ENCODE assay signal across 13 cellular contexts in the genomic region with DNA sequence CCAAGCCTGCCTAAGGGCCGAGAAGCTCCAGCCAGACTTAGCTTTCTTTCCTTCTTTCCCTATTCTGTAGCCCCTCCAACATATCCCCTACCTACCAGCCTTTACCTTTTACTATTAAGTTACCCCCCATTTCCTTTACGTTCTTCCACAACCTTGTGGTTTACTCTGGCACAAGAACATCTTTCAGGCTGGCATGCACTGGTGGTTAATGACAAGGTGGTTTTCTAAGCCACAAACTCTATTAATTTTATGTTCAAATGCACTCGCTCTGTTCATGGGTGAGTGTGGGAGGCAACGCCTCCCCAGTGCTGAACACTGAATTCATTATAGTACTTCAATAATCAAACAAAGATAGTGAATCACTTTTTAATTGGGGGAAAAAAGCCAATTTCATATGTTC.
DNase-seq lines count a peak whose midpoint lies in the region; ATAC-seq and TF ChIP-seq lines count a peak whose summit lies in the region.
"Had no signal": no experiment of that assay in that cellular context is flagged by ENCODE, and none has a peak within 500 bp of the region (broad histone marks: within the 10 kb centered on the region; RNA-seq: fewer than 3 reads in every experiment).

No MANE protein-coding gene starts in this region.

- no peak for ATAC-seq in activated CD4-positive, alpha-beta T cell treated with anti-CD3 and anti-CD28 coated beads for 36 hours
- ATAC-seq: A549 had no signal

- H2AFZ ChIP-seq in OCI-LY7 (ENCODE audit: low read length) = no peak overlapping the region

- H3K4me3 ChIP-seq in OCI-LY7 (ENCODE audit: low read depth, low read length, poor library complexity, severe bottlenecking) (no peak overlapping the region), Caco-2 (ENCODE audit: low read depth, low read length) (no peak overlapping the region)
- H3K4me3 ChIP-seq: A549, left ventricle myocardium inferior, ovary had no signal

- no peaks in the 10 kb centered on the region for H3K79me2 ChIP-seq in OCI-LY7 (ENCODE audit: insufficient read depth, low read depth, low read length)

- 0 out of 2 replicates have a peak, but pooled peaks cover under 1% of the 10 kb centered on the region for H4K20me1 ChIP-seq in OCI-LY7 (ENCODE audit: insufficient read depth, low read length)

- peak overlapping the region; percentile 72 for H3K27ac Mint-ChIP-seq in activated CD4-positive, alpha-beta T cell treated with anti-CD3 and anti-CD28 coated beads for 36 hours
- H3K27ac Mint-ChIP-seq in T-helper 1 cell treated with Interleukin-12 subunit alpha and Interleukin-12 subunit beta and Interleukin-4 antibody, amounts not matched to agents 30 μg/mL and 1 μg/mL, for 36 hours = peak overlapping the region; percentile 61
- peak overlapping the region; percentile 65 for H3K27ac Mint-ChIP-seq in activated naive CD8-positive, alpha-beta T cell treated with anti-CD3 and anti-CD28 coated beads for 36 hours
- no peak overlapping the region for H3K27ac Mint-ChIP-seq in Caco-2 (ENCODE audit: unreplicated experiment)

- H3K27ac ChIP-seq in OCI-LY7 (ENCODE audit: low read depth, low read length, poor library complexity, severe bottlenecking) = no peak overlapping the region
- H3K27ac ChIP-seq: A549, left ventricle myocardium inferior, ovary had no signal

- H3K4me2 ChIP-seq in OCI-LY7 (ENCODE audit: low read length) = no peak overlapping the region
- H3K4me2 ChIP-seq: A549 had no signal

- H3K4me1 Mint-ChIP-seq in activated CD4-positive, alpha-beta T cell treated with anti-CD3 and anti-CD28 coated beads for 36 hours = peaks cover 95% of the 10 kb centered on the region
- H3K4me1 Mint-ChIP-seq in T-helper 1 cell treated with Interleukin-12 subunit alpha and Interleukin-12 subunit beta and Interleukin-4 antibody, amounts not matched to agents 30 μg/mL and 1 μg/mL, for 36 hours (ENCODE audit: low read depth) = peaks cover 71% of the 10 kb centered on the region
- peaks cover 80% of the 10 kb centered on the region for H3K4me1 Mint-ChIP-seq in activated naive CD8-positive, alpha-beta T cell treated with anti-CD3 and anti-CD28 coated beads for 36 hours
- H3K4me1 Mint-ChIP-seq in Caco-2 (ENCODE audit: low read depth, unreplicated experiment) = no peaks in the 10 kb centered on the region

- no peaks in the 10 kb centered on the region for H3K27me3 Mint-ChIP-seq in activated CD4-positive, alpha-beta T cell treated with anti-CD3 and anti-CD28 coated beads for 36 hours
- no peaks in the 10 kb centered on the region for H3K27me3 Mint-ChIP-seq in T-helper 1 cell treated with Interleukin-12 subunit alpha and Interleukin-12 subunit beta and Interleukin-4 antibody, amounts not matched to agents 30 μg/mL and 1 μg/mL, for 36 hours (ENCODE audit: low read depth)
- no peaks in the 10 kb centered on the region for H3K27me3 Mint-ChIP-seq in activated naive CD8-positive, alpha-beta T cell treated with anti-CD3 and anti-CD28 coated beads for 36 hours
- peaks cover 6% of the 10 kb centered on the region for H3K27me3 Mint-ChIP-seq in Caco-2 (ENCODE audit: insufficient read depth, unreplicated experiment)

- peak; percentile 49 for DNase-seq in activated CD4-positive, alpha-beta T cell treated with anti-CD3 and anti-CD28 coated beads for 36 hours
- no peak for DNase-seq in activated CD4-positive, alpha-beta T cell treated with anti-CD3 and anti-CD28 coated beads for 1 hour
- DNase-seq in activated naive CD8-positive, alpha-beta T cell treated with anti-CD3 and anti-CD28 coated beads for 36 hours = no peak
- DNase-seq in stimulated activated CD4-positive, alpha-beta T cell treated with anti-CD3 and anti-CD28 coated beads, TNF-alpha, amount 100 ng/mL, for 4 hours (ENCODE audit: low read depth in 3 of 3) = peak in 2 of 3 experiments; percentile 23 to 27
- DNase-seq in OCI-LY7 (ENCODE audit: low spot score) (no peak), Caco-2 (no peak), GM03348 (ENCODE audit: low spot score) (no peak)
- DNase-seq: KG1, left ventricle myocardium inferior, NCI-H345, ovary had no signal

- H3K27me3 ChIP-seq in Caco-2 (replicated peaks; ENCODE audit: control insufficient read depth, insufficient read depth, low read length) = no peaks in the 10 kb centered on the region
- H3K27me3 ChIP-seq: ovary had no signal

- H3K4me3 Mint-ChIP-seq in activated CD4-positive, alpha-beta T cell treated with anti-CD3 and anti-CD28 coated beads for 36 hours = no peak overlapping the region
- peak overlapping the region; percentile 37 for H3K4me3 Mint-ChIP-seq in T-helper 1 cell treated with Interleukin-12 subunit alpha and Interleukin-12 subunit beta and Interleukin-4 antibody, amounts not matched to agents 30 μg/mL and 1 μg/mL, for 36 hours
- peak overlapping the region; percentile 0 for H3K4me3 Mint-ChIP-seq in activated naive CD8-positive, alpha-beta T cell treated with anti-CD3 and anti-CD28 coated beads for 36 hours
- H3K4me3 Mint-ChIP-seq in Caco-2 (ENCODE audit: unreplicated experiment) = no peak overlapping the region

- H3K4me1 ChIP-seq in OCI-LY7 (ENCODE audit: insufficient read depth, low read length, poor library complexity, severe bottlenecking) (peaks cover 15% of the 10 kb centered on the region), Caco-2 (no peaks in the 10 kb centered on the region)
- H3K4me1 ChIP-seq: A549, left ventricle myocardium inferior had no signal

- H3K9me2 ChIP-seq in OCI-LY7 (ENCODE audit: insufficient read depth, low read length) = no peaks in the 10 kb centered on the region

- intact Hi-C loops in activated CD4-positive, alpha-beta T cell treated with anti-CD3 and anti-CD28 coated beads for 36 hours (cut with DNase I, micrococcal nuclease) = loop anchor here in 1 of 2 experiments (10.0 kb wide), 1 partner anchor 413 kb away; no protein-coding TSS in a partner anchor
- intact Hi-C loops in OCI-LY7 (cut with micrococcal nuclease; ENCODE audit: unreplicated experiment) (no loop called here), Caco-2 (cut with micrococcal nuclease; ENCODE audit: unreplicated experiment) (no loop called here)

- H3K36me3 Mint-ChIP-seq in activated CD4-positive, alpha-beta T cell treated with anti-CD3 and anti-CD28 coated beads for 36 hours (ENCODE audit: low read depth) = peaks cover 6% of the 10 kb centered on the region
- peaks cover 24% of the 10 kb centered on the region for H3K36me3 Mint-ChIP-seq in T-helper 1 cell treated with Interleukin-12 subunit alpha and Interleukin-12 subunit beta and Interleukin-4 antibody, amounts not matched to agents 30 μg/mL and 1 μg/mL, for 36 hours (ENCODE audit: low read depth)
- H3K36me3 Mint-ChIP-seq in activated naive CD8-positive, alpha-beta T cell treated with anti-CD3 and anti-CD28 coated beads for 36 hours = peaks cover 15% of the 10 kb centered on the region
- no peaks in the 10 kb centered on the region for H3K36me3 Mint-ChIP-seq in Caco-2 (ENCODE audit: insufficient read depth, unreplicated experiment)

- no peaks in the 10 kb centered on the region for H3K36me3 ChIP-seq in OCI-LY7 (ENCODE audit: insufficient read depth, low read length)
- H3K36me3 ChIP-seq in Caco-2 (ENCODE audit: control insufficient read depth, insufficient read depth, low read length) = no peaks in the 10 kb centered on the region
- H3K36me3 ChIP-seq: left ventricle myocardium inferior, ovary had no signal

- POLR2A ChIA-PET in activated CD4-positive, alpha-beta T cell treated with anti-CD3 and anti-CD28 coated beads for 36 hours (lab: Charles Lee) = interaction anchor here (0.5 to 0.6 kb wide), 2 partner anchors 62 to 74 kb away, joined by 3 to 4 read pairs; no protein-coding TSS in a partner anchor
- POLR2A ChIA-PET in OCI-LY7 (lab: Charles Lee) = interaction anchor here (0.9 kb wide), 1 partner anchor 21 kb away, joined by 3 read pairs; no protein-coding TSS in a partner anchor
- POLR2A ChIA-PET in Caco-2 (lab: Charles Lee) = no interaction called here

- no peaks in the 10 kb centered on the region for H3K9me3 ChIP-seq in OCI-LY7 (ENCODE audit: low read length)
- no peaks in the 10 kb centered on the region for H3K9me3 ChIP-seq in Caco-2
- H3K9me3 ChIP-seq: A549, left ventricle myocardium inferior, ovary had no signal

- TF ChIP-seq CTCF in OCI-LY7 (conservative IDR thresholded peaks at IDR 0.05; ENCODE audit: low read length) (no peak), Caco-2 (IDR thresholded peaks at IDR 0.05; ENCODE audit: insufficient read depth in 1 of 2, low read depth in 1 of 2, low read length in 1 of 2, severe bottlenecking in 1 of 2, unreplicated experiment in 1 of 2) (no peak)

- BruUV-seq in OCI-LY7 (replicated peaks; lab: Mats Ljungman, UMichigan) = no TSS peak
- no TSS peak for BruUV-seq in Caco-2 (replicated peaks; lab: Mats Ljungman, UMichigan)

- no peaks in the 10 kb centered on the region for H3K9me3 Mint-ChIP-seq in activated CD4-positive, alpha-beta T cell treated with anti-CD3 and anti-CD28 coated beads for 36 hours (ENCODE audit: low read depth)
- H3K9me3 Mint-ChIP-seq in T-helper 1 cell treated with Interleukin-12 subunit alpha and Interleukin-12 subunit beta and Interleukin-4 antibody, amounts not matched to agents 30 μg/mL and 1 μg/mL, for 36 hours = no peaks in the 10 kb centered on the region
- H3K9me3 Mint-ChIP-seq in activated naive CD8-positive, alpha-beta T cell treated with anti-CD3 and anti-CD28 coated beads for 36 hours = no peaks in the 10 kb centered on the region
- H3K9me3 Mint-ChIP-seq in Caco-2 (ENCODE audit: unreplicated experiment) = no peaks in the 10 kb centered on the region

- CTCF ChIA-PET in activated CD4-positive, alpha-beta T cell treated with anti-CD3 and anti-CD28 coated beads for 36 hours (lab: Charles Lee) = interaction anchor here (0.8 to 2.9 kb wide), 3 partner anchors 9 to 160 kb away, joined by 3 to 17 read pairs (median 6); no protein-coding TSS in a partner anchor
- CTCF ChIA-PET in OCI-LY7 (lab: Charles Lee; ENCODE audit: unreplicated experiment) (no interaction called here), Caco-2 (lab: Charles Lee) (no interaction called here)

Comparison
In these comparisons a context has a peak if more than half of its experiments do, and no peak if none do; other contexts are left out.
1. DNase-seq: peak in activated CD4-positive, alpha-beta T cell treated with anti-CD3 and anti-CD28 coated beads for 36 hours (single experiment) and stimulated activated CD4-positive, alpha-beta T cell treated with anti-CD3 and anti-CD28 coated beads, TNF-alpha, amount 100 ng/mL, for 4 hours (2 of 3); none in activated CD4-positive, alpha-beta T cell treated with anti-CD3 and anti-CD28 coated beads for 1 hour (single experiment), activated naive CD8-positive, alpha-beta T cell treated with anti-CD3 and anti-CD28 coated beads for 36 hours (single experiment), OCI-LY7 (single experiment), Caco-2 (0 of 2) and GM03348 (single experiment).
2. H3K4me3 Mint-ChIP-seq: peak in T-helper 1 cell treated with Interleukin-12 subunit alpha and Interleukin-12 subunit beta and Interleukin-4 antibody, amounts not matched to agents 30 μg/mL and 1 μg/mL, for 36 hours (single experiment) and activated naive CD8-positive, alpha-beta T cell treated with anti-CD3 and anti-CD28 coated beads for 36 hours (single experiment); none in activated CD4-positive, alpha-beta T cell treated with anti-CD3 and anti-CD28 coated beads for 36 hours (single experiment) and Caco-2 (single experiment).